Comparison of ENCODE assay signal across 1 cellular context in genomic region chr1:235408503-235408960, GRCh38.
A peak's percentile ranks its signal among the peaks of the same experiment; 100 is the strongest.
TF ChIP-seq lines count a peak whose summit lies in the region.

No MANE protein-coding gene starts in this region.

TF ChIP-seq in HepG2, 621 proteins besides CTCF, POLR2A, EP300 and RAD21 (continued from another document):
- TF ChIP-seq ZNF407 (CRISPR knock-in tag; IDR thresholded peaks at IDR 0.05; ENCODE audit: not compliant biosample characterization) = no peak
- no peak for TF ChIP-seq BORCS8-MEF2B (CRISPR knock-in tag; IDR thresholded peaks at IDR 0.05)
- TF ChIP-seq KDM4B (CRISPR knock-in tag; IDR thresholded peaks at IDR 0.05) = no peak
- no peak for TF ChIP-seq SOX6 (IDR thresholded peaks at IDR 0.05)
- peak; percentile 68 for TF ChIP-seq SOX6 (CRISPR knock-in tag; IDR thresholded peaks at IDR 0.05)
- no peak for TF ChIP-seq ZNF331 (CRISPR knock-in tag; IDR thresholded peaks at IDR 0.05)
- 0 out of 2 replicates have a peak, but pooled peaks have one; percentile 19 for TF ChIP-seq GFI1 (CRISPR knock-in tag; IDR thresholded peaks at IDR 0.05; ENCODE audit: borderline replicate concordance)
- TF ChIP-seq MED1 (CRISPR knock-in tag; IDR thresholded peaks at IDR 0.05) = peak; percentile 84
- TF ChIP-seq SNAPC2 (CRISPR knock-in tag; IDR thresholded peaks at IDR 0.05) = no peak
- 0 out of 2 replicates have a peak, but pooled peaks have one; percentile 28 for TF ChIP-seq KDM1A (CRISPR knock-in tag; IDR thresholded peaks at IDR 0.05)
- TF ChIP-seq ZNF33A (CRISPR knock-in tag; IDR thresholded peaks at IDR 0.05; ENCODE audit: borderline replicate concordance) = no peak
- no peak for TF ChIP-seq ZFP41 (CRISPR knock-in tag; IDR thresholded peaks at IDR 0.05; ENCODE audit: borderline replicate concordance)
- peak; percentile 78; the same call in 1 of the 2 replicates for TF ChIP-seq FOXA3 (CRISPR knock-in tag; IDR thresholded peaks at IDR 0.05)
- peak; percentile 63 for TF ChIP-seq FOSL2 (CRISPR knock-in tag; IDR thresholded peaks at IDR 0.05)
- TF ChIP-seq ZNF746 (CRISPR knock-in tag; IDR thresholded peaks at IDR 0.05) = no peak
- no peak for TF ChIP-seq TBP (CRISPR knock-in tag; IDR thresholded peaks at IDR 0.05)
- no peak for TF ChIP-seq ZBTB26 (CRISPR knock-in tag; IDR thresholded peaks at IDR 0.05; ENCODE audit: borderline replicate concordance)
- peak; percentile 35 for TF ChIP-seq ZNF18 (CRISPR knock-in tag; IDR thresholded peaks at IDR 0.05; ENCODE audit: insufficient replicate concordance)
- peak; percentile 97 for TF ChIP-seq FOXP4 (CRISPR knock-in tag; IDR thresholded peaks at IDR 0.05)
- TF ChIP-seq MIXL1 (CRISPR knock-in tag; IDR thresholded peaks at IDR 0.05) = peak; percentile 24; the same call in 1 of the 2 replicates
- peak; percentile 22 for TF ChIP-seq PHF5A (CRISPR knock-in tag; IDR thresholded peaks at IDR 0.05; ENCODE audit: low read depth, unreplicated experiment)
- TF ChIP-seq ZNF337 (CRISPR knock-in tag; IDR thresholded peaks at IDR 0.05; ENCODE audit: borderline replicate concordance, low read depth) = no peak
- TF ChIP-seq HMG20A (CRISPR knock-in tag; IDR thresholded peaks at IDR 0.05; ENCODE audit: borderline replicate concordance) = 0 out of 2 replicates have a peak, but pooled peaks have one; percentile 16
- TF ChIP-seq ZNF710 (CRISPR knock-in tag; IDR thresholded peaks at IDR 0.05; ENCODE audit: borderline replicate concordance) = no peak
- TF ChIP-seq STAG1 (CRISPR knock-in tag; IDR thresholded peaks at IDR 0.05) = no peak
- TF ChIP-seq MTF1 (CRISPR knock-in tag; IDR thresholded peaks at IDR 0.05) = no peak
- no peak for TF ChIP-seq ZNF205 (CRISPR knock-in tag; IDR thresholded peaks at IDR 0.05)
- TF ChIP-seq REXO4 (CRISPR knock-in tag; IDR thresholded peaks at IDR 0.05; ENCODE audit: borderline replicate concordance) = no peak
- no peak for TF ChIP-seq RNF219 (CRISPR knock-in tag; IDR thresholded peaks at IDR 0.05)
- no peak for TF ChIP-seq IRX3 (CRISPR knock-in tag; IDR thresholded peaks at IDR 0.05; ENCODE audit: borderline replicate concordance, low read depth)
- peak; percentile 66; the same call in 1 of the 2 replicates for TF ChIP-seq SOX5 (CRISPR knock-in tag; IDR thresholded peaks at IDR 0.05; ENCODE audit: borderline replicate concordance)
- peak; percentile 14 for TF ChIP-seq SKI (IDR thresholded peaks at IDR 0.05; ENCODE audit: partially characterized antibody)
- TF ChIP-seq ZNF749 (CRISPR knock-in tag; IDR thresholded peaks at IDR 0.05; ENCODE audit: borderline replicate concordance) = 0 out of 2 replicates have a peak, but pooled peaks have one; percentile 25
- no peak for TF ChIP-seq SOX13 (IDR thresholded peaks at IDR 0.05)
- peak in 1 of 2 experiments; percentile 64; a peak in 2 of 4 replicates for TF ChIP-seq SOX13 (CRISPR knock-in tag; conservative IDR thresholded peaks at IDR 0.05 in 1 of 2, IDR thresholded peaks at IDR 0.05 in 1 of 2)
- no peak for TF ChIP-seq ZBTB42 (CRISPR knock-in tag; IDR thresholded peaks at IDR 0.05)
- TF ChIP-seq ZBTB38 (CRISPR knock-in tag; IDR thresholded peaks at IDR 0.05) = no peak
- peak; percentile 28; the same call in 1 of the 2 replicates for TF ChIP-seq MAX (IDR thresholded peaks at IDR 0.05)
- TF ChIP-seq CEBPG (CRISPR knock-in tag; IDR thresholded peaks at IDR 0.05) = peak; percentile 88
- no peak for TF ChIP-seq ZNF256 (CRISPR knock-in tag; conservative IDR thresholded peaks at IDR 0.05)
